ENCODE assay signal across 27 cellular contexts in the genomic region with DNA sequence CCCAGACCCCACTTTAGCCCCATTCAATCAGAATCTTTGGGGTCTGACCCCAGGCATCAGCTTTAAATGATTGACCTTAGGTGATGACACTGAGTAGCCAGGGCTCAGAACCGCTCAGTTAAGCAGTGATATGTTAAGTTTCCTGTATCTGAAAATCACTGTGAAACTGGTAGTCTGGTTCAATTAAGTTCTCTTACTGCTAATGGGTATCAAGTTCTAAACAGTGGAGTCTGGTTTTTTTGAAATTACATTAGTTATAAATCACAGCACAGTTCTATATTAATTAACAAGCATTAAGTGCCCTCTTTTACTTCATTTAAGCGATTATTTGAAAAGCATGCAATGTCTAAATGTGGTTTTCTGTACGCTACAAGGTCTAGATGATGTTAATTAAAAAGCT.
DNase-seq lines count a peak whose midpoint lies in the region; ATAC-seq, FAIRE-seq and TF ChIP-seq lines count a peak whose summit lies in the region.
"Had no signal": no experiment of that assay in that cellular context is flagged by ENCODE, and none has a peak within 500 bp of the region (broad histone marks: within the 10 kb centered on the region; RNA-seq: fewer than 3 reads in every experiment).

No MANE protein-coding gene starts in this region.

- no peak for TF ChIP-seq CTCF in SK-N-SH (IDR thresholded peaks at IDR 0.05)
- no peak for TF ChIP-seq CTCF in K562 (IDR thresholded peaks at IDR 0.05 in 2 of 3, conservative IDR thresholded peaks at IDR 0.05 in 1 of 3; ENCODE audit: insufficient read depth in 2 of 3, low read depth in 1 of 3, low read length in 3 of 3)
- no peak for TF ChIP-seq CTCF in heart right ventricle (IDR thresholded peaks at IDR 0.05)

- H3K36me3 Mint-ChIP-seq in activated T-cell treated with anti-CD3 and anti-CD28 coated beads, Interleukin-2, amount 50 U/mL, for 72 hours (ENCODE audit: insufficient read depth in 2 of 2), result peaks cover 6 to 12% of the 10 kb centered on the region in 2 donors
- peaks cover 54% of the 10 kb centered on the region for H3K36me3 Mint-ChIP-seq in stimulated activated effector memory CD8-positive, alpha-beta T cell treated with anti-CD3 and anti-CD28 coated beads, Interleukin-12 subunit alpha, Interleukin-12 subunit beta, amount 100 ng/mL, for 72 hours

- peaks cover 73% of the 10 kb centered on the region for H3K79me2 ChIP-seq in SK-N-SH (ENCODE audit: insufficient read depth)
- H3K79me2 ChIP-seq in K562 (ENCODE audit: control insufficient read depth, insufficient read depth, low read length), result peaks cover 63% of the 10 kb centered on the region

- TF ChIP-seq EP300 in SK-N-SH (IDR thresholded peaks at IDR 0.05; ENCODE audit: borderline replicate concordance in 1 of 2, low read depth in 1 of 2, low read length in 1 of 2) (peak in 1 of 2 experiments; percentile 51; a peak in 1 of 4 replicates), K562 (IDR thresholded peaks at IDR 0.05; ENCODE audit: low read length) (no peak)

- no peak overlapping the region for H3K27ac ChIP-seq in SK-N-SH (ENCODE audit: low read depth in 2 of 2, low read length in 1 of 2)
- no peak overlapping the region for H3K27ac ChIP-seq in K562 (ENCODE audit: extremely low read depth, low read depth, low read length)
- peak overlapping the region in 2 of 10 donors; percentile 39 to 60 for H3K27ac ChIP-seq in heart right ventricle
- H3K27ac ChIP-seq: A549, body of pancreas, dorsolateral prefrontal cortex, GM23248, skin epidermis had no signal

- POLR2A ChIA-PET in SK-N-SH (lab: Yijun Ruan, JAX) (interaction anchor here (0.6 kb wide), 1 partner anchor 30 kb away, joined by 5 read pairs; no protein-coding TSS in a partner anchor), K562 (lab: Yijun Ruan, JAX) (interaction anchor here (1.0 kb wide), 1 partner anchor 24 kb away, joined by 3 read pairs; no protein-coding TSS in a partner anchor)

- no peak for DNase-seq in activated T-cell treated with anti-CD3 and anti-CD28 coated beads, Interleukin-2, amount 50 U/mL, for 72 hours
- no peak for DNase-seq in activated T-cell treated with anti-CD3 and anti-CD28 coated beads for 4 hours
- peak; percentile 22 for DNase-seq in SK-N-SH
- DNase-seq in K562 (ENCODE audit: extremely low read depth in 1 of 4, low spot score in 3 of 4), result no peak
- no peak for DNase-seq in stimulated activated effector memory CD8-positive, alpha-beta T cell treated with anti-CD3 and anti-CD28 coated beads, Interleukin-12 subunit alpha, Interleukin-12 subunit beta, amount 100 ng/mL, for 72 hours (ENCODE audit: low spot score in 2 of 2)
- no peak for DNase-seq in DMS 273 treated with DMSO at 0.1 percent for 48 hours (lab: John Stamatoyannopoulos, UW)
- DNase-seq in heart right ventricle, result no peak
- no peak for DNase-seq in G401 (ENCODE audit: low spot score)
- DNase-seq: body of pancreas; Caco-2; DND-41; dorsolateral prefrontal cortex; GM23248; HFFc6; islet precursor cell; Karpas-422; left ventricle myocardium superior; NCI-H1417 treated with DMSO at 0.1 percent for 48 hours; NCI-H2081 treated with DMSO at 0.1 percent for 48 hours; NCI-H345; RPMI8226; stimulated activated CD4-positive, alpha-beta T cell treated with anti-CD3 and anti-CD28 coated beads, Interleukin-2, amount 100 ng/mL, for 24 hours had no signal

- peak overlapping the region; percentile 95 for H3K27ac Mint-ChIP-seq in activated T-cell treated with anti-CD3 and anti-CD28 coated beads, Interleukin-2, amount 50 U/mL, for 72 hours
- peak overlapping the region; percentile 1 for H3K27ac Mint-ChIP-seq in stimulated activated effector memory CD8-positive, alpha-beta T cell treated with anti-CD3 and anti-CD28 coated beads, Interleukin-12 subunit alpha, Interleukin-12 subunit beta, amount 100 ng/mL, for 72 hours
- H3K27ac Mint-ChIP-seq: HFFc6, nephron, type B pancreatic cell had no signal

- H3F3A ChIP-seq in SK-N-SH (replicated peaks; ENCODE audit: insufficient read depth), result peaks cover 12% of the 10 kb centered on the region

- H3K4me2 ChIP-seq in SK-N-SH (no peak overlapping the region), K562 (ENCODE audit: insufficient read depth, low read length) (peak overlapping the region; percentile 48)
- H3K4me2 ChIP-seq: A549 had no signal

- H3K9me3 ChIP-seq in SK-N-SH, result no peaks in the 10 kb centered on the region
- no peaks in the 10 kb centered on the region for H3K9me3 ChIP-seq in K562 (replicated peaks; ENCODE audit: control insufficient read depth, insufficient read depth, low read depth, low read length)
- H3K9me3 ChIP-seq in heart right ventricle, result no peaks in the 10 kb centered on the region
- H3K9me3 ChIP-seq: A549, body of pancreas, Caco-2 had no signal

- H3K4me3 Mint-ChIP-seq in activated T-cell treated with anti-CD3 and anti-CD28 coated beads, Interleukin-2, amount 50 U/mL, for 72 hours, result peak overlapping the region; percentile 46 to 86
- no peak overlapping the region for H3K4me3 Mint-ChIP-seq in stimulated activated effector memory CD8-positive, alpha-beta T cell treated with anti-CD3 and anti-CD28 coated beads, Interleukin-12 subunit alpha, Interleukin-12 subunit beta, amount 100 ng/mL, for 72 hours
- H3K4me3 Mint-ChIP-seq: HFFc6, nephron, type B pancreatic cell had no signal

- peaks cover 4 to 12% of the 10 kb centered on the region in 2 experiments for H3K36me3 ChIP-seq in SK-N-SH (replicated peaks in 1 of 2; ENCODE audit: control insufficient read depth in 1 of 2, insufficient read depth in 2 of 2, low read length in 1 of 2)
- H3K36me3 ChIP-seq in K562 (ENCODE audit: control insufficient read depth, insufficient read depth, low read length), result peaks cover 24% of the 10 kb centered on the region; the same call in 2 of the 3 replicates
- H3K36me3 ChIP-seq in heart right ventricle, result peaks cover 0 to 36% (median 0%) of the 10 kb centered on the region in 9 donors

- intact Hi-C loops in K562 (cut with micrococcal nuclease), result no loop called here
- intact Hi-C loops in heart right ventricle (cut with DNase I), result no loop called here

- H3K9me2 ChIP-seq in SK-N-SH, result no peaks in the 10 kb centered on the region

- peaks cover 72% of the 10 kb centered on the region for H3K4me1 Mint-ChIP-seq in activated T-cell treated with anti-CD3 and anti-CD28 coated beads, Interleukin-2, amount 50 U/mL, for 72 hours (ENCODE audit: low read depth)
- H3K4me1 Mint-ChIP-seq in stimulated activated effector memory CD8-positive, alpha-beta T cell treated with anti-CD3 and anti-CD28 coated beads, Interleukin-12 subunit alpha, Interleukin-12 subunit beta, amount 100 ng/mL, for 72 hours, result peaks cover 36% of the 10 kb centered on the region
- H3K4me1 Mint-ChIP-seq: nephron had no signal

- H3K27me3 ChIP-seq in SK-N-SH (ENCODE audit: insufficient read depth), result no peaks in the 10 kb centered on the region
- H3K27me3 ChIP-seq in K562 (ENCODE audit: control insufficient read depth in 2 of 2, insufficient read depth in 2 of 2, low read length in 2 of 2), result no peaks in the 10 kb centered on the region
- H3K27me3 ChIP-seq in heart right ventricle, result no peaks in the 10 kb centered on the region
- H3K27me3 ChIP-seq: body of pancreas, dorsolateral prefrontal cortex had no signal

- no TSS peak for BruUV-seq in K562 (replicated peaks; lab: Mats Ljungman, UMichigan)

- H3K27me3 Mint-ChIP-seq in activated T-cell treated with anti-CD3 and anti-CD28 coated beads, Interleukin-2, amount 50 U/mL, for 72 hours (ENCODE audit: low read depth), result no peaks in the 10 kb centered on the region
- H3K27me3 Mint-ChIP-seq: type B pancreatic cell had no signal

- CTCF ChIA-PET in SK-N-SH (lab: Yijun Ruan, JAX), result interaction anchor here (1.1 to 4.1 kb wide), 3 partner anchors 48 to 436 kb away, joined by 3 to 26 read pairs (median 5); a partner anchor contains a TSS
- CTCF ChIA-PET in K562 (lab: Yijun Ruan, JAX; ENCODE audit: low intra/inter-chr PET ratio), result no interaction called here

- H4K20me1 ChIP-seq in SK-N-SH (ENCODE audit: insufficient read depth), result peaks cover 6% of the 10 kb centered on the region
- no peaks in the 10 kb centered on the region for H4K20me1 ChIP-seq in K562 (replicated peaks; ENCODE audit: control insufficient read depth, insufficient read depth, low read length)

- in situ Hi-C loops in K562 (cut with MboI) (no loop called here), G401 (cut with HindIII; ENCODE audit: low sequenced_read_pairs) (no loop called here)

- H3K4me3 ChIP-seq in SK-N-SH (ENCODE audit: low read depth in 2 of 2, low read length in 1 of 2) (no peak overlapping the region), K562 (no peak overlapping the region), heart right ventricle (no peak overlapping the region)
- H3K4me3 ChIP-seq: A549, body of pancreas, dorsolateral prefrontal cortex, GM23248, skin epidermis had no signal

- no peak for FAIRE-seq in K562 (lab: Jason Lieb, UNC)
- FAIRE-seq: A549 had no signal

- 82% methylated on average over 3 of the region's 3 CpGs for WGBS in SK-N-SH (ENCODE audit: low lambda C conversion rate)
- 47% methylated on average over 3 of the region's 3 CpGs for WGBS in K562 (ENCODE audit: insufficient coverage, low coverage, missing lambda C conversion rate)
- WGBS in heart right ventricle, 2 donors, result 86 to 93% methylated on average over 3 of the region's 3 CpGs

- no peaks in the 10 kb centered on the region for H3K9me3 Mint-ChIP-seq in activated T-cell treated with anti-CD3 and anti-CD28 coated beads, Interleukin-2, amount 50 U/mL, for 72 hours
- H3K9me3 Mint-ChIP-seq in stimulated activated effector memory CD8-positive, alpha-beta T cell treated with anti-CD3 and anti-CD28 coated beads, Interleukin-12 subunit alpha, Interleukin-12 subunit beta, amount 100 ng/mL, for 72 hours, result no peaks in the 10 kb centered on the region
- H3K9me3 Mint-ChIP-seq: activated T-helper 2 cell treated with anti-CD3 and anti-CD28 coated beads, Interferon-gamma antibody, Interleukin-2, Interleukin-4, amounts not matched to agents 10 μg/mL and 5 μg/mL and 100 μg/mL, durations not matched to agents 14 hours and 24 hours and 36 hours; HFFc6; nephron; type B pancreatic cell had no signal

- no peak for ATAC-seq in activated T-cell treated with anti-CD3 and anti-CD28 coated beads, Interleukin-2, amount 50 U/mL, for 72 hours (replicated peaks in 1 of 2)
- ATAC-seq in K562 (no peak), heart right ventricle (no peak)
- no peak for ATAC-seq in stimulated activated effector memory CD8-positive, alpha-beta T cell treated with anti-CD3 and anti-CD28 coated beads, Interleukin-12 subunit alpha, Interleukin-12 subunit beta, amount 100 ng/mL, for 72 hours
- ATAC-seq: A549, body of pancreas, left ventricle myocardium superior had no signal

- H3K4me1 ChIP-seq in SK-N-SH (ENCODE audit: control insufficient read depth in 1 of 2, insufficient read depth in 2 of 2, low read depth in 1 of 2, low read length in 1 of 2) (peaks cover 6 to 15% of the 10 kb centered on the region in 2 experiments; a peak in 3 of 4 replicates), K562 (replicated peaks in 1 of 2; ENCODE audit: control insufficient read depth in 2 of 2, insufficient read depth in 2 of 2, low read length in 2 of 2) (peaks cover 0 to 11% of the 10 kb centered on the region in 2 experiments; a peak in 2 of 5 replicates), heart right ventricle (peaks cover 0 to 47% (median 34%) of the 10 kb centered on the region in 9 donors)
- H3K4me1 ChIP-seq: A549, Caco-2 had no signal

- TF ChIP-seq RAD21 in SK-N-SH (IDR thresholded peaks at IDR 0.05; ENCODE audit: low read length) (no peak), K562 (CRISPR knock-in tag; conservative IDR thresholded peaks at IDR 0.05 in 1 of 2, IDR thresholded peaks at IDR 0.05 in 1 of 2) (no peak)

- no peak for TF ChIP-seq POLR2A in K562 (conservative IDR thresholded peaks at IDR 0.05)

- H2AFZ ChIP-seq in SK-N-SH (ENCODE audit: low read depth) (no peak overlapping the region), K562 (ENCODE audit: low read depth, low read length) (no peak overlapping the region)
- H2AFZ ChIP-seq: GM23248 had no signal

- H3K9me1 ChIP-seq in K562 (ENCODE audit: control insufficient read depth, insufficient read depth, low read length), result no peaks in the 10 kb centered on the region

- H3K9ac ChIP-seq in SK-N-SH (no peak overlapping the region), K562 (ENCODE audit: insufficient read depth in 1 of 2, low read depth in 2 of 2, low read length in 2 of 2) (no peak overlapping the region)
- H3K9ac ChIP-seq: GM23248 had no signal
